In genomic region chr15:74438696-74439316, GRCh38 we compare ENCODE assay signal across 1 cellular context.
A peak's percentile ranks its signal among the peaks of the same experiment; 100 is the strongest.
TF ChIP-seq lines count a peak whose summit lies in the region.

No MANE protein-coding gene starts in this region.

TF ChIP-seq in HepG2, 621 proteins besides CTCF, POLR2A, EP300 and RAD21 (continued from another document and continues in another):
- TF ChIP-seq ZSCAN5A (CRISPR knock-in tag; IDR thresholded peaks at IDR 0.05; ENCODE audit: borderline replicate concordance) (no peak), SRSF1 (optimal IDR thresholded peaks at IDR 0.05; ENCODE audit: low read depth, low read length) (no peak), MYC (CRISPR knock-in tag; IDR thresholded peaks at IDR 0.05; ENCODE audit: borderline replicate concordance) (peak; percentile 59; the same call in 1 of the 2 replicates), SMAD3 (CRISPR knock-in tag; IDR thresholded peaks at IDR 0.05) (0 out of 2 replicates have a peak, but pooled peaks have one; percentile 37), ZNF350 (CRISPR knock-in tag; IDR thresholded peaks at IDR 0.05; ENCODE audit: borderline replicate concordance, low read depth) (peak; percentile 27; the same call in 1 of the 2 replicates), SPEN (CRISPR knock-in tag; IDR thresholded peaks at IDR 0.05; ENCODE audit: low read depth) (peak; percentile 52; the same call in 1 of the 2 replicates), DNMT3B (CRISPR knock-in tag; conservative IDR thresholded peaks at IDR 0.05) (no peak), ZNF614 (CRISPR knock-in tag; IDR thresholded peaks at IDR 0.05; ENCODE audit: borderline replicate concordance) (0 out of 2 replicates have a peak, but pooled peaks have one; percentile 40), KMT2B (CRISPR knock-in tag; IDR thresholded peaks at IDR 0.05) (peak; percentile 37; the same call in 1 of the 2 replicates), ZNF331 (CRISPR knock-in tag; IDR thresholded peaks at IDR 0.05) (peak; percentile 73), ELF3 (CRISPR knock-in tag; IDR thresholded peaks at IDR 0.05) (peak; percentile 53; the same call in 1 of the 2 replicates), TIGD3 (CRISPR knock-in tag; IDR thresholded peaks at IDR 0.05; ENCODE audit: borderline replicate concordance) (no peak), ZNF724P (CRISPR knock-in tag; IDR thresholded peaks at IDR 0.05; ENCODE audit: borderline replicate concordance) (no peak), ZNF296 (CRISPR knock-in tag; conservative IDR thresholded peaks at IDR 0.05) (no peak), NKX3-1 (CRISPR knock-in tag; IDR thresholded peaks at IDR 0.05) (no peak), SAP130 (CRISPR knock-in tag; IDR thresholded peaks at IDR 0.05; ENCODE audit: low read depth) (peak; percentile 66), KLF6 (CRISPR knock-in tag; IDR thresholded peaks at IDR 0.05) (0 out of 2 replicates have a peak, but pooled peaks have one; percentile 32), DMAP1 (CRISPR knock-in tag; IDR thresholded peaks at IDR 0.05) (peak; percentile 71; the same call in 1 of the 2 replicates), ZMAT3 (CRISPR knock-in tag; conservative IDR thresholded peaks at IDR 0.05) (0 out of 2 replicates have a peak, but pooled peaks have one; percentile 26), SOX6 (IDR thresholded peaks at IDR 0.05) (no peak), SOX6 (CRISPR knock-in tag; IDR thresholded peaks at IDR 0.05) (0 out of 2 replicates have a peak, but pooled peaks have one; percentile 18), ZNF629 (CRISPR knock-in tag; conservative IDR thresholded peaks at IDR 0.05) (0 out of 2 replicates have a peak, but pooled peaks have one; percentile 17), IKZF5 (CRISPR knock-in tag; IDR thresholded peaks at IDR 0.05) (peak; percentile 41; the same call in 1 of the 2 replicates), LCORL (IDR thresholded peaks at IDR 0.05) (no peak), LCORL (CRISPR knock-in tag; IDR thresholded peaks at IDR 0.05) (0 out of 2 replicates have a peak, but pooled peaks have one; percentile 35), FOSL2 (CRISPR knock-in tag; IDR thresholded peaks at IDR 0.05) (peak; percentile 49), SP1 (IDR thresholded peaks at IDR 0.05) (no peak), SP1 (CRISPR knock-in tag; IDR thresholded peaks at IDR 0.05) (no peak), THAP11 (CRISPR knock-in tag; IDR thresholded peaks at IDR 0.05) (peak; percentile 66), ERF (CRISPR knock-in tag; IDR thresholded peaks at IDR 0.05) (0 out of 2 replicates have a peak, but pooled peaks have one; percentile 47), MIER2 (CRISPR knock-in tag; IDR thresholded peaks at IDR 0.05) (0 out of 2 replicates have a peak, but pooled peaks have one; percentile 41), SP2 (CRISPR knock-in tag; IDR thresholded peaks at IDR 0.05) (no peak), ZNF101 (CRISPR knock-in tag; IDR thresholded peaks at IDR 0.05; ENCODE audit: borderline replicate concordance, low read depth) (no peak), SOX5 (CRISPR knock-in tag; IDR thresholded peaks at IDR 0.05; ENCODE audit: borderline replicate concordance) (peak; percentile 25; the same call in 1 of the 2 replicates), ZNF33B (CRISPR knock-in tag; IDR thresholded peaks at IDR 0.05) (no peak), BRD4 (CRISPR knock-in tag; IDR thresholded peaks at IDR 0.05) (no peak), ARID4A (CRISPR knock-in tag; IDR thresholded peaks at IDR 0.05; ENCODE audit: borderline replicate concordance) (peak; percentile 45; the same call in 1 of the 2 replicates), FOXO1 (CRISPR knock-in tag; IDR thresholded peaks at IDR 0.05) (0 out of 2 replicates have a peak, but pooled peaks have one; percentile 58), KDM2A (CRISPR knock-in tag; IDR thresholded peaks at IDR 0.05; ENCODE audit: borderline replicate concordance, low read depth) (peak; percentile 77), ZKSCAN8 (CRISPR knock-in tag; IDR thresholded peaks at IDR 0.05; ENCODE audit: borderline replicate concordance) (0 out of 2 replicates have a peak, but pooled peaks have one; percentile 58), BHLHE40 (IDR thresholded peaks at IDR 0.05; ENCODE audit: low read length) (0 out of 2 replicates have a peak, but pooled peaks have one; percentile 15), ZNF720 (CRISPR knock-in tag; IDR thresholded peaks at IDR 0.05) (no peak), ZC3H4 (CRISPR knock-in tag; IDR thresholded peaks at IDR 0.05; ENCODE audit: borderline replicate concordance) (no peak), KLF11 (CRISPR knock-in tag; IDR thresholded peaks at IDR 0.05) (0 out of 2 replicates have a peak, but pooled peaks have one; percentile 51), XRCC5 (optimal IDR thresholded peaks at IDR 0.05; ENCODE audit: low read length) (peak; percentile 60), ZNF282 (IDR thresholded peaks at IDR 0.05; ENCODE audit: partially characterized antibody) (no peak), PHF5A (CRISPR knock-in tag; IDR thresholded peaks at IDR 0.05; ENCODE audit: low read depth, unreplicated experiment) (peak; percentile 74), HDAC2 (CRISPR knock-in tag; IDR thresholded peaks at IDR 0.05) (0 out of 2 replicates have a peak, but pooled peaks have one; percentile 53), HMGXB4 (CRISPR knock-in tag; IDR thresholded peaks at IDR 0.05; ENCODE audit: borderline replicate concordance in 1 of 2, low read depth in 1 of 2) (peak in 1 of 2 experiments; percentile 81; a peak in 2 of 4 replicates), ZNF556 (CRISPR knock-in tag; IDR thresholded peaks at IDR 0.05; ENCODE audit: borderline replicate concordance) (no peak), PPARG (CRISPR knock-in tag; conservative IDR thresholded peaks at IDR 0.05) (peak; percentile 54; the same call in 1 of the 2 replicates), NR0B2 (CRISPR knock-in tag; IDR thresholded peaks at IDR 0.05) (no peak), ZNF550 (CRISPR knock-in tag; IDR thresholded peaks at IDR 0.05; ENCODE audit: borderline replicate concordance) (no peak)
- TF ChIP-seq, protein P1, sequence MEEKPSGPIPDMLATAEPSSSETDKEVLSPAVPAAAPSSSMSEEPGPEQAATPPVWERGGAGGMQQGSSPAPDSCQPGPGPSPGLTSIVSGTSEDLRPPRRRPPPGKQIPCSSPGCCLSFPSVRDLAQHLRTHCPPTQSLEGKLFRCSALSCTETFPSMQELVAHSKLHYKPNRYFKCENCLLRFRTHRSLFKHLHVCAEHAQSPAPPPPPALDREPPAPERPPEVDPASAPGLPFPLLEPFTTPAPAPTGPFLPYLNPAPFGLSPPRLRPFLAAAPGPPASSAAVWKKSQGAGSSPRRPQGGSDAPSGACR (CRISPR knock-in tag; IDR thresholded peaks at IDR 0.05) = 0 out of 2 replicates have a peak, but pooled peaks have one; percentile 53
- TF ChIP-seq, protein P2, sequence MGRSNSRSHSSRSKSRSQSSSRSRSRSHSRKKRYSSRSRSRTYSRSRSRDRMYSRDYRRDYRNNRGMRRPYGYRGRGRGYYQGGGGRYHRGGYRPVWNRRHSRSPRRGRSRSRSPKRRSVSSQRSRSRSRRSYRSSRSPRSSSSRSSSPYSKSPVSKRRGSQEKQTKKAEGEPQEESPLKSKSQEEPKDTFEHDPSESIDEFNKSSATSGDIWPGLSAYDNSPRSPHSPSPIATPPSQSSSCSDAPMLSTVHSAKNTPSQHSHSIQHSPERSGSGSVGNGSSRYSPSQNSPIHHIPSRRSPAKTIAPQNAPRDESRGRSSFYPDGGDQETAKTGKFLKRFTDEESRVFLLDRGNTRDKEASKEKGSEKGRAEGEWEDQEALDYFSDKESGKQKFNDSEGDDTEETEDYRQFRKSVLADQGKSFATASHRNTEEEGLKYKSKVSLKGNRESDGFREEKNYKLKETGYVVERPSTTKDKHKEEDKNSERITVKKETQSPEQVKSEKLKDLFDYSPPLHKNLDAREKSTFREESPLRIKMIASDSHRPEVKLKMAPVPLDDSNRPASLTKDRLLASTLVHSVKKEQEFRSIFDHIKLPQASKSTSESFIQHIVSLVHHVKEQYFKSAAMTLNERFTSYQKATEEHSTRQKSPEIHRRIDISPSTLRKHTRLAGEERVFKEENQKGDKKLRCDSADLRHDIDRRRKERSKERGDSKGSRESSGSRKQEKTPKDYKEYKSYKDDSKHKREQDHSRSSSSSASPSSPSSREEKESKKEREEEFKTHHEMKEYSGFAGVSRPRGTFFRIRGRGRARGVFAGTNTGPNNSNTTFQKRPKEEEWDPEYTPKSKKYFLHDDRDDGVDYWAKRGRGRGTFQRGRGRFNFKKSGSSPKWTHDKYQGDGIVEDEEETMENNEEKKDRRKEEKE (IDR thresholded peaks at IDR 0.05) = no peak
- TF ChIP-seq, protein P3, sequence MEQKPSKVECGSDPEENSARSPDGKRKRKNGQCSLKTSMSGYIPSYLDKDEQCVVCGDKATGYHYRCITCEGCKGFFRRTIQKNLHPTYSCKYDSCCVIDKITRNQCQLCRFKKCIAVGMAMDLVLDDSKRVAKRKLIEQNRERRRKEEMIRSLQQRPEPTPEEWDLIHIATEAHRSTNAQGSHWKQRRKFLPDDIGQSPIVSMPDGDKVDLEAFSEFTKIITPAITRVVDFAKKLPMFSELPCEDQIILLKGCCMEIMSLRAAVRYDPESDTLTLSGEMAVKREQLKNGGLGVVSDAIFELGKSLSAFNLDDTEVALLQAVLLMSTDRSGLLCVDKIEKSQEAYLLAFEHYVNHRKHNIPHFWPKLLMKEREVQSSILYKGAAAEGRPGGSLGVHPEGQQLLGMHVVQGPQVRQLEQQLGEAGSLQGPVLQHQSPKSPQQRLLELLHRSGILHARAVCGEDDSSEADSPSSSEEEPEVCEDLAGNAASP (CRISPR knock-in tag; IDR thresholded peaks at IDR 0.05; ENCODE audit: borderline replicate concordance) = peak; percentile 53; the same call in 1 of the 2 replicates
